Comparison of ENCODE assay signal across 8 cellular contexts in genomic region chr7:23544913-23545354, GRCh38. TPM values are rescaled to one million over a fixed set of nuclear protein-coding genes. Genes with fewer than 3 reads are reported as not detected.
DNase-seq lines count a peak whose midpoint lies in the region; ATAC-seq and TF ChIP-seq lines count a peak whose summit lies in the region.

No MANE protein-coding gene starts in this region.

- H3K4me1 Mint-ChIP-seq in chondrocyte (ENCODE audit: low read depth), result peaks cover 5% of the 10 kb centered on the region

- ATAC-seq in GM19035 (IDR thresholded peaks at IDR 0.05; ENCODE audit: unreplicated experiment) (peak; percentile 64), HG03159 (IDR thresholded peaks at IDR 0.05; ENCODE audit: unreplicated experiment) (peak; percentile 60)

- no peak overlapping the region for H3K4me3 Mint-ChIP-seq in chondrocyte (ENCODE audit: unreplicated experiment)

- peaks cover 2% of the 10 kb centered on the region for H3K27me3 Mint-ChIP-seq in chondrocyte (ENCODE audit: low read depth)

- H3K27ac Mint-ChIP-seq in chondrocyte (ENCODE audit: unreplicated experiment), result no peak overlapping the region

- DNase-seq in COR-L47 (lab: John Stamatoyannopoulos, UW) (peak; percentile 68), NCI-H748 treated with DMSO at 0.1 percent for 48 hours (lab: John Stamatoyannopoulos, UW) (peak; percentile 50), chondrocyte (ENCODE audit: low spot score) (no peak), retina (peak; percentile 23), C1 segment of cervical spinal cord (lab: John Stamatoyannopoulos, UW) (no peak)
- no peak for DNase-seq in stimulated activated CD4-positive, alpha-beta T cell treated with anti-CD3 and anti-CD28 coated beads, Interleukin-2, amount 100 ng/mL, for 48 hours

- H3K36me3 Mint-ChIP-seq in chondrocyte (ENCODE audit: low read depth), result no peaks in the 10 kb centered on the region

- no peaks in the 10 kb centered on the region for H3K9me3 Mint-ChIP-seq in chondrocyte (ENCODE audit: low read depth)

- peak; percentile 69 for TF ChIP-seq CTCF in chondrocyte (IDR thresholded peaks at IDR 0.05)

RNA-seq across cellular contexts. Expression of gene TRA2A, which starts 13.2 kb away (rescaled TPM):
- total RNA-seq in chondrocyte, result 58.3 to 93.2 TPM (median 60.9 TPM) in 3 replicates

RNA-seq across cellular contexts. Expression of gene CCDC126, which starts 52.2 kb away (rescaled TPM):
- total RNA-seq in chondrocyte, result 11.3 to 16.1 TPM (median 11.4 TPM) in 3 replicates

Comparison
In these comparisons a context has a peak if more than half of its experiments do, and no peak if none do; other contexts are left out.
1. DNase-seq: peak in COR-L47 (single experiment), NCI-H748 treated with DMSO at 0.1 percent for 48 hours (single experiment) and retina (single experiment); none in chondrocyte (single experiment), C1 segment of cervical spinal cord (0 of 14) and stimulated activated CD4-positive, alpha-beta T cell treated with anti-CD3 and anti-CD28 coated beads, Interleukin-2, amount 100 ng/mL, for 48 hours (0 of 2).